8 cellular contexts compared by ENCODE assay signal in the genomic region with DNA sequence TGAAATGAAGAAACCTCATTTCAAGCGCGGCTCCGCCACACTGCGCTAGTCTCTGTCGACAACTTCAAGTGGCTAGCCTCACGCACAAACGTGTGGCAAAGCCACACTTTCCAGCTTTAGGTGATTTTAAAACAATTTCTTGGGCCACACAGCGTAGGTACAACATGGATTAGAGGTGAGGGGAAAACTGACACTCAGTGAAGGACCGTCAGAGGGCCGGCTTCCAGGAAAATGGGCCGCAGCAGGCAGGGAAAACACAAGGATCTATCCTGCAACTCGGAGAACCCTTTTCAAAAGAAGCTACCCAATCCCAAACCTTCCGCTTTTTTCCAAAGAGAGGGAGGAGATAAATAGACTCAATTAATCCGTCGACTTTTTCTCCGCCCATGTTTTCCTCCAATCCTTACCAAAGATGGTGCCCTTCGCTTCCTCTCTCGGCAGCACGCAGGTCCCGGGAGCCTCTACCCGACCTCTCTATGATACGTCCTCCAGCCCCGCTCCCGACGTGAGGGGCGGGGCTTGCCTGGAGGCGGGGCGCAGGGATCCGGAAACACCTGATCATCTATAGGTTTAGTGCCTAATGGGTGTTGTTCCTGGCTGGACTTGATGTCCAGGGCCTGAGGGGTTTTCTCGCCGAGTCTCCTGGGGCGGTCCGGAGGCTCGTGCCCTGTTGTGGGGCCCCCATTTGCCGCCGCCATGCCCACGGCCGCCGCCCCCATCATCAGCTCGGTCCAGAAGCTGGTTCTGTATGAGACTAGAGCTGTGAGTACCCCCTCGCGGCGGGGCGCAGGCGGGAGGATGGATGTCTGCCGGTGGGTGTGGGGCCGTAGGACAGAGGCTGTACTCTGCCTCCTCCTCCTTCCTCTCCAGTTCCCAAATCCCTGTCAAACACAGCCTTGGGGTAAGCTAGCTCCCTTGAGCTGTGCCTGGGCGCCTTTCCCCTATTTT. TPM values are rescaled to one million over a fixed set of nuclear protein-coding genes. Genes with fewer than 3 reads are reported as not detected.
DNase-seq lines count a peak whose midpoint lies in the region; ATAC-seq, FAIRE-seq and TF ChIP-seq lines count a peak whose summit lies in the region.

A gene (minus strand): TSS at position 463 of the 948 bp plus-strand sequence. CDS start 15,457 bp downstream, outside the sequence.
A gene (plus strand): TSS at position 557 of the 948 bp plus-strand sequence. CDS start 140 bp downstream, at position 697.

- TF ChIP-seq CTCF in foreskin keratinocyte (conservative IDR thresholded peaks at IDR 0.05): peak; percentile 35

- H3K4me3 ChIP-seq in HAP-1 (peak within 1 kb of the TSS; percentile 84), MG63 (peak within 1 kb of the TSS; percentile 67), neuron (ENCODE audit: low read length) (peak within 1 kb of the TSS; percentile 76), subcutaneous abdominal adipose tissue (ENCODE audit: low read depth in 1 of 5, low read length in 5 of 5) (peak within 1 kb of the TSS; percentile 76 to 98 (median 92))

- H3K9ac ChIP-seq in subcutaneous abdominal adipose tissue (ENCODE audit: low read length in 5 of 5): peak within 1 kb of the TSS; percentile 80 to 96 (median 87)

- FAIRE-seq in G401.6 (lab: Jason Lieb, UNC): peak; percentile 98

- no peaks in the 10 kb centered on the region for H3K36me3 ChIP-seq in HAP-1 (replicated peaks)
- H3K36me3 ChIP-seq in MG63: peaks cover 1% of the 10 kb centered on the region; the same call in 1 of the 2 replicates
- H3K36me3 ChIP-seq in neuron (ENCODE audit: insufficient read depth, low read length): no peaks in the 10 kb centered on the region
- H3K36me3 ChIP-seq in subcutaneous abdominal adipose tissue (ENCODE audit: control insufficient read depth in 5 of 5, insufficient read depth in 5 of 5, low read length in 5 of 5): no peaks in the 10 kb centered on the region

- peak; percentile 94 for ATAC-seq in foreskin keratinocyte

- H3K9me3 ChIP-seq in HAP-1 (no peaks in the 10 kb centered on the region), MG63 (no peaks in the 10 kb centered on the region), neuron (ENCODE audit: low read length) (no peaks in the 10 kb centered on the region), subcutaneous abdominal adipose tissue (ENCODE audit: control insufficient read depth in 5 of 5, low read length in 5 of 5) (peaks cover 0 to 4% (median 2%) of the 10 kb centered on the region in 5 donors)

- H3K27me3 ChIP-seq in HAP-1 (ENCODE audit: low read depth) (peaks cover 8% of the 10 kb centered on the region; the same call in 1 of the 2 replicates), MG63 (no peaks in the 10 kb centered on the region), foreskin keratinocyte (peaks cover 13% of the 10 kb centered on the region), neuron (ENCODE audit: insufficient read depth, low read length) (no peaks in the 10 kb centered on the region), subcutaneous abdominal adipose tissue (ENCODE audit: control insufficient read depth in 5 of 5, insufficient read depth in 4 of 5, low read length in 5 of 5) (no peaks in the 10 kb centered on the region)

- H2AFZ ChIP-seq in neuron (ENCODE audit: low read depth, low read length): peak within 1 kb of the TSS; percentile 96

- in situ Hi-C loops in HAP-1 (cut with MboI; ENCODE audit: low sequenced_read_pairs): no loop called here

- peak; percentile 96 to 97 for DNase-seq in HAP-1 (ENCODE audit: low spot score in 2 of 2)
- peak; percentile 94 for DNase-seq in MG63
- DNase-seq in SHP77 treated with DMSO at 0.1 percent for 48 hours (lab: John Stamatoyannopoulos, UW): peak; percentile 82
- peak; percentile 80 for DNase-seq in activated gamma-delta T cell treated with anti-CD3 and anti-CD28 coated beads, Interleukin-2, amount 50 U/mL, for 16 hours (ENCODE audit: low read depth)
- DNase-seq in foreskin keratinocyte: peak; percentile 76 to 89

- H3K27ac ChIP-seq in foreskin keratinocyte (no peak within 1 kb of the TSS), subcutaneous abdominal adipose tissue (ENCODE audit: low read depth, low read length) (peak within 1 kb of the TSS; percentile 87)

- H3K4me1 ChIP-seq in HAP-1 (no peaks in the 10 kb centered on the region), foreskin keratinocyte (peaks cover 4% of the 10 kb centered on the region), neuron (ENCODE audit: insufficient read depth, low read length) (peaks cover 9% of the 10 kb centered on the region), subcutaneous abdominal adipose tissue (ENCODE audit: control insufficient read depth in 5 of 5, insufficient read depth in 5 of 5, low read length in 5 of 5) (peaks cover 0 to 37% (median 20%) of the 10 kb centered on the region in 5 donors)

RNA-seq across cellular contexts. Expression of the first gene that starts in this region (rescaled TPM):
- total RNA-seq in MG63 (2014; rRNA removed; shearing (Covaris generic); ENCODE audit: low replicate concordance): 2.6 and 5.2 TPM in 2 replicates
- total RNA-seq in foreskin keratinocyte: 0.71 and 1.4 TPM in 2 replicates
- 0.37 and 0.50 TPM in 2 replicates for polyA plus RNA-seq in foreskin keratinocyte

RNA-seq across cellular contexts. Expression of the second gene that starts in this region (rescaled TPM):
- 5.0 and 6.3 TPM in 2 replicates for total RNA-seq in MG63 (2014; rRNA removed; shearing (Covaris generic); ENCODE audit: low replicate concordance)
- total RNA-seq in foreskin keratinocyte: 7.7 and 8.7 TPM in 2 replicates
- polyA plus RNA-seq in foreskin keratinocyte: 4.7 and 4.9 TPM in 2 replicates
